Comparison of ENCODE assay signal across 8 cellular contexts in genomic region chr18:36828630-36829361, GRCh38. TPM values are rescaled to one million over a fixed set of nuclear protein-coding genes. Genes with fewer than 3 reads are reported as not detected.
DNase-seq lines count a peak whose midpoint lies in the region; ATAC-seq and TF ChIP-seq lines count a peak whose summit lies in the region.

TSS of gene KIAA1328 (plus strand) at chr18:36829127. CDS start at chr18:36829139, 12 bp downstream.
A gene with protein sequence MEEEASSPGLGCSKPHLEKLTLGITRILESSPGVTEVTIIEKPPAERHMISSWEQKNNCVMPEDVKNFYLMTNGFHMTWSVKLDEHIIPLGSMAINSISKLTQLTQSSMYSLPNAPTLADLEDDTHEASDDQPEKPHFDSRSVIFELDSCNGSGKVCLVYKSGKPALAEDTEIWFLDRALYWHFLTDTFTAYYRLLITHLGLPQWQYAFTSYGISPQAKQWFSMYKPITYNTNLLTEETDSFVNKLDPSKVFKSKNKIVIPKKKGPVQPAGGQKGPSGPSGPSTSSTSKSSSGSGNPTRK (minus strand): TSS chr18:36829002. CDS start chr18:36828767, 235 bp downstream.

- 1 to 2% methylated on average over 32 to 64 of the region's 83 CpGs for WGBS in GM23248 (ENCODE audit: low coverage in 1 of 2, low lambda C conversion rate in 2 of 2, missing lambda C conversion rate in 2 of 2), 2 experiments

- H3K27ac ChIP-seq in GM23248: peak within 1 kb of the TSS; percentile 69

- H3K4me1 ChIP-seq in GM23248 (ENCODE audit: insufficient read depth): peaks cover 21% of the 10 kb centered on the region

- H3K4me3 Mint-ChIP-seq in activated T-helper 17 cell treated with anti-CD3 and anti-CD28 coated beads, Interleukin-2, amount 50 U/mL, for 72 hours: peak within 1 kb of the TSS; percentile 86
- H3K4me3 Mint-ChIP-seq in nephron: peak within 1 kb of the TSS; percentile 93 to 99 (median 98)
- peak within 1 kb of the TSS; percentile 92 for H3K4me3 Mint-ChIP-seq in stimulated activated naive CD8-positive, alpha-beta T cell treated with anti-CD3 and anti-CD28 coated beads, Interleukin-15, Interleukin-2, amounts not matched to agents 100 ng/mL and 50 ng/mL, for 24 hours

- DNase-seq in EL: peak; percentile 91
- peak; percentile 95 for DNase-seq in GM23248
- DNase-seq in Kasumi-1 (lab: John Stamatoyannopoulos, UW): peak; percentile 82 to 87
- DNase-seq in RPMI7951 (ENCODE audit: low read depth): peak; percentile 84
- peak; percentile 79 for DNase-seq in fibroblast of mammary gland (ENCODE audit: low read depth)

- H3K27ac Mint-ChIP-seq in activated T-helper 17 cell treated with anti-CD3 and anti-CD28 coated beads, Interleukin-2, amount 50 U/mL, for 72 hours: peak within 1 kb of the TSS; percentile 90
- H3K27ac Mint-ChIP-seq in nephron: peak within 1 kb of the TSS; percentile 81 to 96 (median 93)
- peak within 1 kb of the TSS; percentile 94 for H3K27ac Mint-ChIP-seq in stimulated activated naive CD8-positive, alpha-beta T cell treated with anti-CD3 and anti-CD28 coated beads, Interleukin-15, Interleukin-2, amounts not matched to agents 100 ng/mL and 50 ng/mL, for 24 hours

- no peaks in the 10 kb centered on the region for H3K36me3 ChIP-seq in GM23248 (ENCODE audit: low read depth)

- peak within 1 kb of the TSS; percentile 86 for H3K4me3 ChIP-seq in GM23248
- H3K4me3 ChIP-seq in fibroblast of mammary gland (ENCODE audit: control insufficient read depth, low read depth, low read length): peak within 1 kb of the TSS; percentile 96

- no peaks in the 10 kb centered on the region for H4K20me1 ChIP-seq in GM23248 (ENCODE audit: insufficient read depth)

- no peaks in the 10 kb centered on the region for H3K27me3 ChIP-seq in GM23248 (replicated peaks; ENCODE audit: insufficient read depth)

- H3K27me3 Mint-ChIP-seq in activated T-helper 17 cell treated with anti-CD3 and anti-CD28 coated beads, Interleukin-2, amount 50 U/mL, for 72 hours: no peaks in the 10 kb centered on the region
- H3K27me3 Mint-ChIP-seq in nephron (ENCODE audit: low read depth): no peaks in the 10 kb centered on the region
- no peaks in the 10 kb centered on the region for H3K27me3 Mint-ChIP-seq in stimulated activated naive CD8-positive, alpha-beta T cell treated with anti-CD3 and anti-CD28 coated beads, Interleukin-15, Interleukin-2, amounts not matched to agents 100 ng/mL and 50 ng/mL, for 24 hours

- H3F3A ChIP-seq in GM23248 (ENCODE audit: insufficient read depth): 0 out of 2 replicates have a peak, but pooled peaks cover 12% of the 10 kb centered on the region

- peak within 1 kb of the TSS; percentile 92 for H2AFZ ChIP-seq in GM23248

- H3K9me2 ChIP-seq in GM23248 (ENCODE audit: insufficient read depth): no peaks in the 10 kb centered on the region

- in situ Hi-C loops in GM23248 (cut with MboI): no loop called here

- no peaks in the 10 kb centered on the region for H3K36me3 Mint-ChIP-seq in activated T-helper 17 cell treated with anti-CD3 and anti-CD28 coated beads, Interleukin-2, amount 50 U/mL, for 72 hours (ENCODE audit: low read depth)
- H3K36me3 Mint-ChIP-seq in nephron (ENCODE audit: low read depth): peaks cover 27% of the 10 kb centered on the region
- peaks cover 12% of the 10 kb centered on the region for H3K36me3 Mint-ChIP-seq in stimulated activated naive CD8-positive, alpha-beta T cell treated with anti-CD3 and anti-CD28 coated beads, Interleukin-15, Interleukin-2, amounts not matched to agents 100 ng/mL and 50 ng/mL, for 24 hours (ENCODE audit: low read depth)

- H3K79me2 ChIP-seq in GM23248 (ENCODE audit: insufficient read depth): peaks cover 45% of the 10 kb centered on the region

- ATAC-seq in activated T-helper 17 cell treated with anti-CD3 and anti-CD28 coated beads, Interleukin-2, amount 50 U/mL, for 72 hours (replicated peaks): peak; percentile 91

- H3K4me2 ChIP-seq in GM23248 (ENCODE audit: unreplicated experiment): peak within 1 kb of the TSS; percentile 80

- peaks cover 23% of the 10 kb centered on the region for H3K4me1 Mint-ChIP-seq in activated T-helper 17 cell treated with anti-CD3 and anti-CD28 coated beads, Interleukin-2, amount 50 U/mL, for 72 hours
- H3K4me1 Mint-ChIP-seq in nephron: peaks cover 27% of the 10 kb centered on the region
- peaks cover 47% of the 10 kb centered on the region for H3K4me1 Mint-ChIP-seq in stimulated activated naive CD8-positive, alpha-beta T cell treated with anti-CD3 and anti-CD28 coated beads, Interleukin-15, Interleukin-2, amounts not matched to agents 100 ng/mL and 50 ng/mL, for 24 hours (ENCODE audit: low read depth)

- TF ChIP-seq CTCF in fibroblast of mammary gland (conservative IDR thresholded peaks at IDR 0.05; ENCODE audit: control insufficient read depth, insufficient read depth, low read depth, low read length): peak; percentile 27
- TF ChIP-seq CTCF in nephron (IDR thresholded peaks at IDR 0.05; ENCODE audit: unreplicated experiment in 3 of 3): peak; percentile 40 to 61 (median 53)

- H3K9ac ChIP-seq in GM23248: peak within 1 kb of the TSS; percentile 85

- no peaks in the 10 kb centered on the region for H3K9me3 ChIP-seq in GM23248 (ENCODE audit: low read depth)

- no peaks in the 10 kb centered on the region for H3K9me3 Mint-ChIP-seq in activated T-helper 17 cell treated with anti-CD3 and anti-CD28 coated beads, Interleukin-2, amount 50 U/mL, for 72 hours
- H3K9me3 Mint-ChIP-seq in nephron: no peaks in the 10 kb centered on the region
- H3K9me3 Mint-ChIP-seq in stimulated activated naive CD8-positive, alpha-beta T cell treated with anti-CD3 and anti-CD28 coated beads, Interleukin-15, Interleukin-2, amounts not matched to agents 100 ng/mL and 50 ng/mL, for 24 hours: no peaks in the 10 kb centered on the region

RNA-seq across cellular contexts. Expression of gene KIAA1328, which starts in this region (rescaled TPM):
- total RNA-seq in GM23248 (2014; rRNA removed; shearing (Covaris generic)): 3.5 and 5.8 TPM in 2 replicates
- polyA plus RNA-seq in GM23248 (2016; fragmentation: Nextera tagmentation; extraction: Ambion mirVana): 3.7 and 3.9 TPM in 2 replicates
- total RNA-seq in RPMI7951 (2014; rRNA removed; shearing (Covaris generic)): 6.3 and 8.5 TPM in 2 replicates
- 10 to 100 TPM in 1 of 2 donors, 1 to 10 TPM in 1; 8.9 to 12.5 TPM for total RNA-seq in activated T-helper 17 cell treated with anti-CD3 and anti-CD28 coated beads, Interleukin-2, amount 50 U/mL, for 72 hours

RNA-seq across cellular contexts. Expression of the second gene that starts in this region (rescaled TPM):
- total RNA-seq in GM23248 (2014; rRNA removed; shearing (Covaris generic)): 209 and 226 TPM in 2 replicates
- polyA plus RNA-seq in GM23248 (2016; fragmentation: Nextera tagmentation; extraction: Ambion mirVana): 194 and 206 TPM in 2 replicates
- 207 and 216 TPM in 2 replicates for total RNA-seq in RPMI7951 (2014; rRNA removed; shearing (Covaris generic))
- 100 to 1,000 TPM in 1 of 2 donors, 10 to 100 TPM in 1; 53.9 to 100 TPM for total RNA-seq in activated T-helper 17 cell treated with anti-CD3 and anti-CD28 coated beads, Interleukin-2, amount 50 U/mL, for 72 hours

Comparison
In these comparisons a context has a peak if more than half of its experiments do, and no peak if none do; other contexts are left out.
1. Peak in every context shown above with its lines: DNase-seq, ATAC-seq, H3K4me3 ChIP-seq and H3K27ac ChIP-seq.